ENCODE assay signal across 8 cellular contexts in the genomic region with DNA sequence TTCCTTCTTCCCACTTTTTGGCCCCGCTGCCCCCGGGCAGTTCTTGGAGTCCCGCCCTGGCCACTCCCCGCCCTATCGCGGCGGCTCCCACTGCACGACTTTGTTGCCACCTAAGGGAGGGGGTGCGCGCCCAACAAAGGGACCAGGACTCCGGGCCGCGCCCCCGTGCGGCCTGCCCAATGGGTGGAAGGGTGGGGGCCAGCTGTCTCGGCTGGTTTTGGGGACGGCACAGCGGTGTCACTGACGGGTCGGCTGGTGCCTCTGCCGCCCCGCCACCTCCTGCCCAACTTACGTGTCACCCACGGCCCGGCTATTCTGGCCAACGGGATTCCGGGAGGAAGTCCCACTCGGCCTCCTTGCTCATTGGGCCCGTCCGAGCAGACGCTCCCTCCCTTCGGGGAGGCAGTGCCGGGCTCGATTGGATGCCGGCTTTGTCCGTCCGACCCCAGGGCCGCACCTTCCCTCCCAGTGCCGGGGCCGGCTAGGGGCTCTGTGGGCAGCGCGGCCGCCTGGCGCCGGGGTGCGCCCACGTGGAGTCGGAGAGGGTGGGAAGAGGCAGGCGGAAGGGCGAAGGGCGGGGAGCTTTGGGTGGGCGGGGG. TPM values are rescaled to one million over a fixed set of nuclear protein-coding genes. Genes with fewer than 3 reads are reported as not detected.
A peak's percentile ranks its signal among the peaks of the same experiment; 100 is the strongest.
DNase-seq lines count a peak whose midpoint lies in the region; ATAC-seq, FAIRE-seq and TF ChIP-seq lines count a peak whose summit lies in the region.

TSS of gene GOLIM4 (minus strand) at position 314 of the 599 bp plus-strand sequence. CDS start 639 bp downstream, outside the sequence.

- ATAC-seq in HG02610 (IDR thresholded peaks at IDR 0.05; ENCODE audit: unreplicated experiment) = peak; percentile 89

- peak within 1 kb of the TSS; percentile 85 for H3K9ac ChIP-seq in SK-N-SH

- H3K4me2 ChIP-seq in SK-N-SH = peak within 1 kb of the TSS; percentile 82

- no peaks in the 10 kb centered on the region for H3K27me3 ChIP-seq in SK-N-SH (ENCODE audit: insufficient read depth)
- no peaks in the 10 kb centered on the region for H3K27me3 ChIP-seq in left ventricle myocardium inferior (ENCODE audit: low read depth)

- no peak; a peak in 1 of 4 replicates for TF ChIP-seq EP300 in SK-N-SH (IDR thresholded peaks at IDR 0.05; ENCODE audit: borderline replicate concordance in 1 of 2, low read depth in 1 of 2, low read length in 1 of 2)

- TF ChIP-seq POLR2A in GM12892 (IDR thresholded peaks at IDR 0.05; ENCODE audit: low read depth, low read length) = peak; percentile 45; the same call in 1 of the 2 replicates

- 1% methylated on average over 34 of the region's 52 CpGs for WGBS in SK-N-SH (ENCODE audit: low lambda C conversion rate)

- FAIRE-seq in GM12892 (lab: Jason Lieb, UNC) = peak; percentile 99

- H3K36me3 ChIP-seq in SK-N-SH (replicated peaks in 1 of 2; ENCODE audit: control insufficient read depth in 1 of 2, insufficient read depth in 2 of 2, low read length in 1 of 2) (no peaks in the 10 kb centered on the region), left ventricle myocardium inferior (no peaks in the 10 kb centered on the region)

- 0 out of 2 replicates have a peak, but pooled peaks have one; percentile 1 for TF ChIP-seq RAD21 in SK-N-SH (IDR thresholded peaks at IDR 0.05; ENCODE audit: low read length)

- CTCF ChIA-PET in SK-N-SH (lab: Yijun Ruan, JAX) = interaction anchor here (0.7 to 4.7 kb wide), 10 partner anchors 16 to 69 kb away, joined by 3 to 32 read pairs (median 6); no protein-coding TSS in a partner anchor

- H3K4me1 ChIP-seq in SK-N-SH (ENCODE audit: control insufficient read depth in 1 of 2, insufficient read depth in 2 of 2, low read depth in 1 of 2, low read length in 1 of 2) (peaks cover 14 to 22% of the 10 kb centered on the region in 2 experiments; a peak in 3 of 4 replicates), left ventricle myocardium inferior (peaks cover 60% of the 10 kb centered on the region)

- H3K9me2 ChIP-seq in SK-N-SH = no peaks in the 10 kb centered on the region

- H3K4me3 ChIP-seq in SK-N-SH (ENCODE audit: low read depth in 2 of 2, low read length in 1 of 2) (peak within 1 kb of the TSS; percentile 88 to 91), left ventricle myocardium inferior (peak within 1 kb of the TSS; percentile 89)

- H4K20me1 ChIP-seq in SK-N-SH (ENCODE audit: insufficient read depth) = peaks cover 38% of the 10 kb centered on the region

- intact Hi-C loops in left ventricle myocardium inferior (cut with micrococcal nuclease) = no loop called here
- intact Hi-C loops in posterior cingulate gyrus (cut with DNase I) = loop anchor here (2.0 kb wide), 1 partner anchor 69 kb away; no protein-coding TSS in a partner anchor

- POLR2A ChIA-PET in SK-N-SH (lab: Yijun Ruan, JAX) = interaction anchor here (0.6 to 1.5 kb wide), 2 partner anchors 15 to 122 kb away, joined by 3 read pairs; no protein-coding TSS in a partner anchor

- H2AFZ ChIP-seq in SK-N-SH (ENCODE audit: low read depth) = peak within 1 kb of the TSS; percentile 79

- H3K9me3 ChIP-seq in SK-N-SH (no peaks in the 10 kb centered on the region), left ventricle myocardium inferior (replicated peaks) (no peaks in the 10 kb centered on the region)

- peaks cover 43% of the 10 kb centered on the region for H3K79me2 ChIP-seq in SK-N-SH (ENCODE audit: insufficient read depth)

- DNase-seq in GM12892 (ENCODE audit: insufficient read length) (peak; percentile 80), NCI-H1048 (lab: John Stamatoyannopoulos, UW) (peak; percentile 86), SK-N-SH (peak; percentile 95), amygdala (lab: John Stamatoyannopoulos, UW) (peak; percentile 53 to 97 (median 93)), left ventricle myocardium inferior (peak; percentile 96), posterior cingulate gyrus (peak; percentile 88 to 99 (median 94)), cerebellar nuclear complex (lab: John Stamatoyannopoulos, UW) (no peak)

- peaks cover 42% of the 10 kb centered on the region for H3F3A ChIP-seq in SK-N-SH (replicated peaks; ENCODE audit: insufficient read depth)

- H3K27ac ChIP-seq in SK-N-SH (ENCODE audit: low read depth in 2 of 2, low read length in 1 of 2) = peak within 1 kb of the TSS; percentile 88 to 97
- H3K27ac ChIP-seq in left ventricle myocardium inferior (replicated peaks) = peak within 1 kb of the TSS; percentile 98

- TF ChIP-seq CTCF in SK-N-SH (IDR thresholded peaks at IDR 0.05) (peak; percentile 20; the same call in 1 of the 2 replicates), left ventricle myocardium inferior (IDR thresholded peaks at IDR 0.05; ENCODE audit: borderline replicate concordance) (peak; percentile 7)

TF ChIP-seq in SK-N-SH, 30 proteins besides CTCF, POLR2A, EP300 and RAD21 (continues in another document):
- no peak; the same call in 1 of the 2 replicates for TF ChIP-seq MAX (IDR thresholded peaks at IDR 0.05; ENCODE audit: low read depth)
- TF ChIP-seq POLR2AphosphoS5 (IDR thresholded peaks at IDR 0.05; ENCODE audit: low read depth, low read length) = peak; percentile 28; the same call in 1 of the 2 replicates
- TF ChIP-seq NFIC (IDR thresholded peaks at IDR 0.05; ENCODE audit: borderline replicate concordance) = 0 out of 2 replicates have a peak, but pooled peaks have one; percentile 21
- no peak for TF ChIP-seq USF1 (IDR thresholded peaks at IDR 0.05; ENCODE audit: borderline replicate concordance, low read depth)
- peak; percentile 61 for TF ChIP-seq CHD2 (IDR thresholded peaks at IDR 0.05; ENCODE audit: low read length, partially characterized antibody)
- no peak for TF ChIP-seq SIN3A (IDR thresholded peaks at IDR 0.05; ENCODE audit: borderline replicate concordance, low read depth, low read length)
- TF ChIP-seq NRF1 (IDR thresholded peaks at IDR 0.05; ENCODE audit: low read depth, low read length) = no peak
- peak; percentile 28; the same call in 1 of the 2 replicates for TF ChIP-seq TAF1 (IDR thresholded peaks at IDR 0.05; ENCODE audit: borderline replicate concordance, low read depth, low read length)
- no peak for TF ChIP-seq TCF12 (IDR thresholded peaks at IDR 0.05)
- no peak for TF ChIP-seq RXRA (IDR thresholded peaks at IDR 0.05; ENCODE audit: borderline replicate concordance, low read depth)
- TF ChIP-seq ELF1 (IDR thresholded peaks at IDR 0.05) = peak; percentile 42; the same call in 1 of the 2 replicates
- TF ChIP-seq USF2 (IDR thresholded peaks at IDR 0.05; ENCODE audit: borderline replicate concordance, low read depth, low read length) = no peak
- peak; percentile 98 for TF ChIP-seq PBX3 (IDR thresholded peaks at IDR 0.05)
- TF ChIP-seq IRF3 (IDR thresholded peaks at IDR 0.05; ENCODE audit: low read depth, low read length) = peak; percentile 57
- TF ChIP-seq RCOR1 (IDR thresholded peaks at IDR 0.05; ENCODE audit: low read length) = peak; percentile 10; the same call in 1 of the 2 replicates
- no peak for TF ChIP-seq FOSL2 (IDR thresholded peaks at IDR 0.05; ENCODE audit: borderline replicate concordance, low read depth)
- TF ChIP-seq RFX5 (IDR thresholded peaks at IDR 0.05; ENCODE audit: low read length) = peak; percentile 15; the same call in 1 of the 2 replicates
- TF ChIP-seq GABPA (IDR thresholded peaks at IDR 0.05; ENCODE audit: low read depth) = peak; percentile 73

RNA-seq across cellular contexts. Expression of gene GOLIM4, which starts in this region (rescaled TPM):
- polyA plus RNA-seq in GM12892 (2012; ENCODE audit: missing spikeins) = 14.4 TPM
- polyA plus RNA-seq in SK-N-SH (2012; rRNA removed) = 38.3 and 42.3 TPM in 2 replicates
- 43.6 and 44.5 TPM in 2 replicates for polyA plus RNA-seq in SK-N-SH (2012; cell fraction: cytosol; rRNA removed)
- polyA plus RNA-seq in SK-N-SH (2012; cell fraction: nucleus; rRNA removed) = 15.9 and 22.9 TPM in 2 replicates
- 74.8 TPM for total RNA-seq in left ventricle myocardium inferior

Comparison
In these comparisons a context has a peak if more than half of its experiments do, and no peak if none do; other contexts are left out.
1. DNase-seq: peak in GM12892 (single experiment), NCI-H1048 (single experiment), SK-N-SH (single experiment), amygdala (56 of 56), left ventricle myocardium inferior (single experiment) and posterior cingulate gyrus (10 of 10); none in cerebellar nuclear complex (0 of 2).